In genomic region chr2:64469261-64469660, GRCh38 we compare ENCODE assay signal across 35 cellular contexts.
"Had no signal": no experiment of that assay in that cellular context is flagged by ENCODE, and none has a peak within 500 bp of the region (broad histone marks: within the 10 kb centered on the region; RNA-seq: fewer than 3 reads in every experiment).

No MANE protein-coding gene starts in this region.

- H3K4me3 ChIP-seq: MG63 had no signal

- H3K9me3 ChIP-seq: MG63 had no signal

- H3K36me3 ChIP-seq: MG63 had no signal

- DNase-seq: Karpas-422, Kasumi-1, MG63, MM.1S, MV-4-11, NCI-H1048, NCI-H1092, NCI-H1092 treated with DMSO at 0.1 percent for 48 hours, NCI-H1105, NCI-H1105 treated with DMSO at 0.1 percent for 48 hours, NCI-H1417, NCI-H1417 treated with DMSO at 0.1 percent for 48 hours, NCI-H1436, NCI-H1436 treated with DMSO at 0.1 percent for 48 hours, NCI-H146, NCI-H1694, NCI-H1694 treated with DMSO at 0.1 percent for 48 hours, NCI-H187, NCI-H187 treated with DMSO at 0.1 percent for 48 hours, NCI-H1930, NCI-H2029, NCI-H2029 treated with DMSO at 0.1 percent for 48 hours, NCI-H2081, NCI-H2081 treated with DMSO at 0.1 percent for 48 hours, NCI-H2107, NCI-H2171, NCI-H2171 treated with DMSO at 0.1 percent for 48 hours, NCI-H2227 treated with DMSO at 0.1 percent for 48 hours, NCI-H226, NCI-H345, NCI-H446, NCI-H446 treated with DMSO at 0.1 percent for 48 hours, NCI-H510A, NCI-H510A treated with DMSO at 0.1 percent for 48 hours, NCI-H524 had no signal

- H3K27me3 ChIP-seq: MG63 had no signal
